4 cellular contexts compared by ENCODE assay signal in genomic region chr21:41714299-41714865, GRCh38. TPM values are rescaled to one million over a fixed set of nuclear protein-coding genes. Genes with fewer than 3 reads are reported as not detected.
"Had no signal": no experiment of that assay in that cellular context is flagged by ENCODE, and none has a peak within 500 bp of the region (broad histone marks: within the 10 kb centered on the region; RNA-seq: fewer than 3 reads in every experiment).

No MANE protein-coding gene starts in this region.

RNA-seq across cellular contexts. Expression of gene RIPK4, which starts 52.5 kb away (rescaled TPM):
- total RNA-seq: fibroblast of villous mesenchyme, mesenteric fat pad, pulmonary artery endothelial cell, spleen had no signal
